ENCODE assay signal across 12 cellular contexts in the genomic region with DNA sequence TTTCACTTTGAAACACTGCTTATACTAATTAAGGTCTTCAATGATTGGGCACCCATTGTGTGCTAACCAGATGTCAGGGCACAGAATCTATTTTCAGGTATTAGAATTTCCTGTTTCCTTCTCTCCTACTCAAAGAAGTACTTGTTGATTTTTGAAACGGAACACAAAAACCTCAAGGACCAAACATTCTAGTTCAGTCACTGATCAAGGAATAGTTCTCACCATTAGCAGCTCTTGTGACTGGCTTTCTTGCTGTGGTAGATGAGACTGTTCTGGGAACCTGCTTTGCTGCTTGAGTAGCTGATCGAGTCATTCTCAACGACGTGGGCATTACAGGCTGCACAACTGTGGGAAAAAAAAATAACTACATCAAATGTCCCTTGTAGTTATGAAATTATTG. TPM values are rescaled to one million over a fixed set of nuclear protein-coding genes. Genes with fewer than 3 reads are reported as not detected.
DNase-seq lines count a peak whose midpoint lies in the region; ATAC-seq, FAIRE-seq and TF ChIP-seq lines count a peak whose summit lies in the region.
"Had no signal": no experiment of that assay in that cellular context is flagged by ENCODE, and none has a peak within 500 bp of the region (broad histone marks: within the 10 kb centered on the region; RNA-seq: fewer than 3 reads in every experiment).

No MANE protein-coding gene starts in this region.

- H3K4me2 ChIP-seq in fibroblast of lung (ENCODE audit: extremely low read depth, insufficient read depth, low read length) = no peak overlapping the region

- H3K4me3 ChIP-seq in GM12864 (ENCODE audit: low read depth, low read length) (no peak overlapping the region), fibroblast of lung (replicated peaks in 1 of 4; ENCODE audit: control extremely low read depth in 1 of 4, insufficient read depth in 1 of 4, low read depth in 3 of 4, low read length in 4 of 4) (no peak overlapping the region), upper lobe of right lung (no peak overlapping the region)
- H3K4me3 ChIP-seq: right atrium auricular region, stomach had no signal

- H3K27ac ChIP-seq in fibroblast of lung (ENCODE audit: insufficient read depth, low read length) (no peak overlapping the region), upper lobe of right lung (no peak overlapping the region)
- H3K27ac ChIP-seq: right atrium auricular region, stomach had no signal

- H3K4me1 ChIP-seq in fibroblast of lung (ENCODE audit: control insufficient read depth, extremely low read depth, insufficient read depth, low read length) = no peaks in the 10 kb centered on the region
- H3K4me1 ChIP-seq in upper lobe of right lung = no peaks in the 10 kb centered on the region
- H3K4me1 ChIP-seq: right atrium auricular region, stomach had no signal

- H3K9me3 ChIP-seq in fibroblast of lung (ENCODE audit: control insufficient read depth, insufficient read depth, low read depth, low read length) = no peaks in the 10 kb centered on the region
- H3K9me3 ChIP-seq in upper lobe of right lung = no peaks in the 10 kb centered on the region
- H3K9me3 ChIP-seq: right atrium auricular region, stomach had no signal

- no peak for FAIRE-seq in RCC 7860 (lab: Jason Lieb, UNC)

- no peak for TF ChIP-seq CTCF in GM12864 (IDR thresholded peaks at IDR 0.05; ENCODE audit: low read depth, low read length, missing control alignments)
- no peak for TF ChIP-seq CTCF in fibroblast of lung (conservative IDR thresholded peaks at IDR 0.05 in 1 of 2, IDR thresholded peaks at IDR 0.05 in 1 of 2; ENCODE audit: low read depth in 1 of 2, low read length in 2 of 2)
- no peak for TF ChIP-seq CTCF in upper lobe of right lung (IDR thresholded peaks at IDR 0.05)

- no peaks in the 10 kb centered on the region for H4K20me1 ChIP-seq in fibroblast of lung (ENCODE audit: control insufficient read depth, extremely low read depth, insufficient read depth, low read length)

- peak; percentile 87 for ATAC-seq in GM19463 (IDR thresholded peaks at IDR 0.05; ENCODE audit: unreplicated experiment)
- ATAC-seq in HG03103 (IDR thresholded peaks at IDR 0.05; ENCODE audit: low read depth, unreplicated experiment) = peak; percentile 81
- ATAC-seq in upper lobe of right lung = no peak
- ATAC-seq in HG03521 (IDR thresholded peaks at IDR 0.05; ENCODE audit: unreplicated experiment) = no peak

- intact Hi-C loops in upper lobe of right lung (cut with DNase I) = no loop called here

- peaks cover 3% of the 10 kb centered on the region for H3K36me3 ChIP-seq in fibroblast of lung (ENCODE audit: control insufficient read depth, insufficient read depth, low read length)
- H3K36me3 ChIP-seq in upper lobe of right lung = no peaks in the 10 kb centered on the region
- H3K36me3 ChIP-seq: right atrium auricular region had no signal

- no peak overlapping the region for H2AFZ ChIP-seq in fibroblast of lung (ENCODE audit: low read length)

- H3K79me2 ChIP-seq in fibroblast of lung (ENCODE audit: control insufficient read depth, insufficient read depth, low read length) = peaks cover 4% of the 10 kb centered on the region

- H3K9ac ChIP-seq in fibroblast of lung (ENCODE audit: insufficient read depth, low read length) = no peak overlapping the region

- DNase-seq in GM12864 (ENCODE audit: low read depth) (peak; percentile 78), fibroblast of lung (ENCODE audit: low read depth in 2 of 2) (peak; percentile 11 to 18), middle frontal gyrus (ENCODE audit: extremely low spot score, low spot score) (no peak), upper lobe of right lung (no peak), RCC 7860 (ENCODE audit: low spot score) (no peak)
- DNase-seq: DMS153, NCI-H1694 treated with DMSO at 0.1 percent for 48 hours, stomach had no signal

- H3K27me3 ChIP-seq in fibroblast of lung (ENCODE audit: control insufficient read depth, insufficient read depth, low read length) = no peaks in the 10 kb centered on the region
- H3K27me3 ChIP-seq in upper lobe of right lung = no peaks in the 10 kb centered on the region
- H3K27me3 ChIP-seq: right atrium auricular region, stomach had no signal

RNA-seq across cellular contexts. Expression of a gene that starts 11.0 kb away (rescaled TPM):
- total RNA-seq in fibroblast of lung (0.77 and 8.1 TPM in 2 replicates), upper lobe of right lung (0.52 TPM)
- 10.5 and 31.2 TPM in 2 replicates for polyA plus RNA-seq in fibroblast of lung
- polyA plus RNA-seq in fibroblast of lung (2012) = 7.4 and 24.7 TPM in 2 replicates
- polyA minus RNA-seq in fibroblast of lung (ENCODE audit: low replicate concordance) = 1.6 and 2.5 TPM in 2 replicates

RNA-seq across cellular contexts. Expression of a gene that starts 51.4 kb away (rescaled TPM):
- total RNA-seq in fibroblast of lung = 430 and 434 TPM in 2 replicates
- polyA plus RNA-seq in fibroblast of lung = 333 and 398 TPM in 2 replicates
- 345 and 493 TPM in 2 replicates for polyA plus RNA-seq in fibroblast of lung (2012)
- polyA minus RNA-seq in fibroblast of lung (ENCODE audit: low replicate concordance) = 110 and 113 TPM in 2 replicates
- 351 TPM for total RNA-seq in upper lobe of right lung

Comparison
In these comparisons a context has a peak if more than half of its experiments do, and no peak if none do; other contexts are left out.
1. DNase-seq: peak in GM12864 (single experiment) and fibroblast of lung (2 of 2); none in middle frontal gyrus (single experiment), upper lobe of right lung (single experiment) and RCC 7860 (single experiment).
2. ATAC-seq: peak in GM19463 (single experiment) and HG03103 (single experiment); none in upper lobe of right lung (single experiment) and HG03521 (single experiment).